18 cellular contexts compared by ENCODE assay signal in the genomic region with DNA sequence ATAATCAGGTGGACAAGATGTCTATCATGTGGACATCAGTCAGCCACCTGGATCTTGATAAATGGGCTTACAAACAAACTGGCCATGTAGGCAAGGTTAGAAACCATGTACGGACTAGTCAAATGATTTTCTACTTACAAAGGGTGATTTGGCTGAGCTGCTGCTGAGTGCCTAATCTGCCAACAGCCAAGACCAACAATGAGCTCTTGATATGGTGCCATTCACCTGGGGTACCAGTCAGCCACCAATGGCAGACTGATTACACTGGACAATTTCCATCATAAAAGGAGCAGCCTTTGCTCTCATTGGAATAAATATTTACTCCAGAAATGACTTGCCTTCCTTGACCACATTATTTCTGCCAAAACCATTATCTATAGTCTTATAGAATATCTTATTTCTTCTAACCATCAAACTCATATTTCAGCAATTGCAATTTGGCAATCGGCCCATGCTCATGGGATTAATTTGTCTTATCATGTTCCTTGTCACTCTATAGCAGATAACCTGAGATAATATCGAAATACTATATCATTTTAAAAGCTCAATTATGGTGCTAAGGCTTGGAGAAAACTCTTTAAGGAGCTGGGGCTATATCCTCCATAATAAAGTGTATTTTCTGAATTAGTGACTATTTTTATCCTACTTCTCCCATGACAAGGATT.
"Had no signal": no experiment of that assay in that cellular context is flagged by ENCODE, and none has a peak within 500 bp of the region (broad histone marks: within the 10 kb centered on the region; RNA-seq: fewer than 3 reads in every experiment).

No MANE protein-coding gene starts in this region.

- ATAC-seq: K562, Panc1, PC-3 had no signal

- DNase-seq: NCI-H1092; NCI-H1105 treated with DMSO at 0.1 percent for 48 hours; NCI-H1417 treated with DMSO at 0.1 percent for 48 hours; NCI-H146; NCI-H1694 treated with DMSO at 0.1 percent for 48 hours; NCI-H1930; NCI-H2107; NCI-H2171 treated with DMSO at 0.1 percent for 48 hours; NCI-H345; NCI-H446 treated with DMSO at 0.1 percent for 48 hours; NCI-H510A treated with DMSO at 0.1 percent for 48 hours; NCI-H526; NCI-H748 treated with DMSO at 0.1 percent for 48 hours; NK-92 treated with Interleukin-12 subunit alpha and Interleukin-12 subunit beta, amount 100 ng/mL, for 24 hours; PC-3; SHP77 had no signal
